Comparison of ENCODE assay signal across 9 cellular contexts in the genomic region with DNA sequence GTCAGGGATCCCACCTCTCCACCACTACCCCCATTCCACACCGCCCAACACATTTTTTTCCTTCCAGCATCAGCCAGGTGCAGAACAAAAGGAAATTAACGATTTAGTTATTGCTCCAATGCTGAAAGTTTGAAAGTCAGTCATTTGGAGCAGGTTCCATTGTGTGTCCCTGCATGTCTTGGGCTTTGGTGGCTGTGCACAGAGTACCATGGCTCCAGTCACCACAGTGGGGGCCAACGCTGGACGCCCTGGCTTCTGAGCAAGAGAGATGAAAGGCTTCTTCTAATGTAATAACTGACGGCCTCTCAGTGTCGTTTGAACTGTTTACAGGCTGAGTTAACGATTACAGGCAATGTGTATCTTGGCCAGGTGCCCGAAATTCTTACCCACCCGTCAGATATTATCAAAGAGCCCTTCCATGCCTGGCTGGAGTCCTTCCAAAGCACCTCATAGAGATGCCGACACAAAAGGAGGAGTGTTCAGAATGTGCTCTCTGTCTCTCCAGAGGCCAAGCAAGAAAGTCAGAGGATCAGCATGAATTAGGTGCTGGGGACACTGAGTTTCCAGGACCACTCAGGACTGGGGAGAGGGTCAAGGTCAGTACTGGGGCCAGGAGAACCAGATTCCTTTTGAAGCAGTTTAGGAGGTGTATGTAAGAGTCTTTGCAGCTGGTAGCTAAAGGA. TPM values are rescaled to one million over a fixed set of nuclear protein-coding genes. Genes with fewer than 3 reads are reported as not detected.
DNase-seq lines count a peak whose midpoint lies in the region; ATAC-seq and TF ChIP-seq lines count a peak whose summit lies in the region.
"Had no signal": no experiment of that assay in that cellular context is flagged by ENCODE, and none has a peak within 500 bp of the region (broad histone marks: within the 10 kb centered on the region; RNA-seq: fewer than 3 reads in every experiment).

No MANE protein-coding gene starts in this region.

- peak overlapping the region in 1 of 2 donors; percentile 75 for H3K27ac ChIP-seq in lung (ENCODE audit: low read depth in 1 of 2, low read length in 1 of 2)

- ATAC-seq in lung (ENCODE audit: insufficient read depth, low FRiP score), result peak; percentile 43
- ATAC-seq in HG03439 (IDR thresholded peaks at IDR 0.05; ENCODE audit: unreplicated experiment), result no peak

- H3K9me3 ChIP-seq in lung (ENCODE audit: control insufficient read depth in 2 of 2, insufficient read depth in 1 of 2, low read length in 1 of 2), result no peaks in the 10 kb centered on the region

- H3K27me3 ChIP-seq in lung (ENCODE audit: control insufficient read depth, insufficient read depth), result no peaks in the 10 kb centered on the region

- WGBS in lung, 2 donors, result 30 to 59% methylated on average over 10 of the region's 10 CpGs

- no peaks in the 10 kb centered on the region for H3K36me3 ChIP-seq in lung (ENCODE audit: control insufficient read depth in 2 of 2, insufficient read depth in 2 of 2, low read length in 2 of 2)

- no peak for TF ChIP-seq CTCF in lung (IDR thresholded peaks at IDR 0.05; ENCODE audit: control extremely low read depth, extremely low read depth)

- DNase-seq in EH (ENCODE audit: low read depth) (peak; percentile 16), NCI-H2107 (lab: John Stamatoyannopoulos, UW) (peak; percentile 84), amniotic epithelial cell (ENCODE audit: low read depth) (peak; percentile 32), lung (ENCODE audit: low spot score) (peak; percentile 92), Kasumi-1 (lab: John Stamatoyannopoulos, UW) (no peak), GM03348 (ENCODE audit: low spot score) (no peak)
- no peak for DNase-seq in stimulated activated CD4-positive, alpha-beta T cell treated with anti-CD3 and anti-CD28 coated beads, Interleukin-1b, Interleukin-23, amount 100 ng/mL, for 48 hours
- DNase-seq: activated CD4-positive, alpha-beta T cell treated with anti-CD3 and anti-CD28 coated beads for 1 hour had no signal

- peaks cover 0 to 1% of the 10 kb centered on the region in 2 donors for H3K4me1 ChIP-seq in lung (ENCODE audit: control insufficient read depth in 2 of 2, insufficient read depth in 2 of 2, low read length in 2 of 2)

- no peak overlapping the region for H3K4me3 ChIP-seq in lung

RNA-seq across cellular contexts. Expression of a gene that starts 25.9 kb away (rescaled TPM):
- 10 to 100 TPM; 10.5 to 32.9 TPM for total RNA-seq in lung
- 1 to 10 TPM; 3.7 to 5.1 TPM for polyA plus RNA-seq in lung

RNA-seq across cellular contexts. Expression of a gene that starts 39.4 kb away (rescaled TPM):
- total RNA-seq in lung, result 10 to 100 TPM; 54.6 to 59.2 TPM
- 10 to 100 TPM; 75.5 to 97.5 TPM for polyA plus RNA-seq in lung

Comparison
In these comparisons a context has a peak if more than half of its experiments do, and no peak if none do; other contexts are left out.
1. DNase-seq: peak in EH (single experiment), NCI-H2107 (single experiment), amniotic epithelial cell (single experiment) and lung (single experiment); none in Kasumi-1 (0 of 2), GM03348 (single experiment) and stimulated activated CD4-positive, alpha-beta T cell treated with anti-CD3 and anti-CD28 coated beads, Interleukin-1b, Interleukin-23, amount 100 ng/mL, for 48 hours (single experiment).